ENCODE assay signal across 26 cellular contexts in the genomic region with DNA sequence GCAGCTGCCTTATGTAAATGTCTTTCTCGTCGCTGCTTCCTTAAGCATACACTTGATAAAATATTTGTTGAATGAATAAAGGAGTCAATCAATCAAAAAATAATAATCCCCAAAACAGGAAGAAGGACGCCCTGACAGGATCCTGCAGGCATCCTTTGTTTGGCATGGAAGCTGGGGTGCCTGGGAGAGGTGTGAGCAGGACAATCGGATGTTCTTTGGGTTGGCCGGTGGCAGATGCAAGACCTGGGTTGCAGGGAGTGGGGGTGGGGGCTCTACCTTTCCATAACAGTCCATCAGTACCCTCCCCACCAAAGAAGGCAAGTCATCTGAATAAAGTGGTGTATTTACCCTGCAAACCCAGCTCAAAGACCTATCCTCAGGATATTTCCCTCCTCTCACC. TPM values are rescaled to one million over a fixed set of nuclear protein-coding genes. Genes with fewer than 3 reads are reported as not detected.
DNase-seq lines count a peak whose midpoint lies in the region; ATAC-seq and TF ChIP-seq lines count a peak whose summit lies in the region.
"Had no signal": no experiment of that assay in that cellular context is flagged by ENCODE, and none has a peak within 500 bp of the region (broad histone marks: within the 10 kb centered on the region; RNA-seq: fewer than 3 reads in every experiment).

No MANE protein-coding gene starts in this region.

- no peaks in the 10 kb centered on the region for H3K9me3 ChIP-seq in IMR-90 (ENCODE audit: control insufficient read depth, insufficient read depth, low read length)
- H3K9me3 ChIP-seq in upper lobe of left lung: no peaks in the 10 kb centered on the region
- H3K9me3 ChIP-seq: colonic mucosa, ovary, testis had no signal

- H2AFZ ChIP-seq in IMR-90 (replicated peaks; ENCODE audit: low read length, poor library complexity): no peak overlapping the region

- CTCF ChIA-PET in IMR-90 (lab: Yijun Ruan, JAX): interaction anchor here (0.6 to 1.3 kb wide), 3 partner anchors 9 to 31 kb away, joined by 3 to 4 read pairs (median 3); no protein-coding TSS in a partner anchor
- CTCF ChIA-PET in activated CD8-positive, alpha-beta memory T cell treated with anti-CD3 and anti-CD28 coated beads, Interleukin-2, amount 10 ng/mL, durations not matched to agents 7 days and 5 days (lab: Charles Lee): no interaction called here

- H4K5ac ChIP-seq in IMR-90 (ENCODE audit: low read depth, low read length): peak overlapping the region; percentile 23; the same call in 1 of the 2 replicates

- no peak for TF ChIP-seq EP300 in upper lobe of left lung (IDR thresholded peaks at IDR 0.05)

- H3K4me3 ChIP-seq in IMR-90 (ENCODE audit: insufficient read depth, low read depth, low read length) (no peak overlapping the region), epithelial cell of proximal tubule (ENCODE audit: low read depth, low read length) (peak overlapping the region; percentile 96), upper lobe of left lung (no peak overlapping the region)
- H3K4me3 ChIP-seq: ovary had no signal

- POLR2A ChIA-PET in IMR-90 (lab: Charles Lee; ENCODE audit: unreplicated experiment): interaction anchor here (1.0 kb wide), 1 partner anchor 13 kb away, joined by 4 read pairs; no protein-coding TSS in a partner anchor
- POLR2A ChIA-PET in naive thymus-derived CD8-positive, alpha-beta T cell (lab: Charles Lee): no interaction called here

- TF ChIP-seq CTCF in IMR-90 (conservative IDR thresholded peaks at IDR 0.05; ENCODE audit: low read depth, low read length) (no peak), epithelial cell of proximal tubule (conservative IDR thresholded peaks at IDR 0.05; ENCODE audit: low read depth, low read length) (no peak), nephron (IDR thresholded peaks at IDR 0.05; ENCODE audit: unreplicated experiment in 3 of 3) (no peak), upper lobe of left lung (IDR thresholded peaks at IDR 0.05) (no peak)

- intact Hi-C loops in IMR-90 (cut with micrococcal nuclease): loop anchor here (1.0 to 10.0 kb wide), 4 partner anchors 34 to 139 kb away; no protein-coding TSS in a partner anchor

- no peak overlapping the region for H2BK15ac ChIP-seq in IMR-90 (ENCODE audit: low read depth, low read length)

- no peak for TF ChIP-seq RAD21 in IMR-90 (IDR thresholded peaks at IDR 0.05; ENCODE audit: low read length)

- H3K27ac ChIP-seq in IMR-90 (ENCODE audit: insufficient read depth, low read length) (peak overlapping the region; percentile 61; the same call in 1 of the 2 replicates), upper lobe of left lung (peak overlapping the region in 3 of 4 donors; percentile 5 to 87 (median 77))
- H3K27ac ChIP-seq: ovary, testis had no signal

- peaks cover 4% of the 10 kb centered on the region; the same call in 1 of the 2 replicates for H3K27me3 ChIP-seq in IMR-90 (ENCODE audit: control insufficient read depth, insufficient read depth, low read length)
- peaks cover 0 to 25% (median 11%) of the 10 kb centered on the region in 4 donors for H3K27me3 ChIP-seq in upper lobe of left lung
- H3K27me3 ChIP-seq: ovary, testis had no signal

- H4K91ac ChIP-seq in IMR-90 (ENCODE audit: insufficient read depth, low read depth, low read length): peak overlapping the region; percentile 33; the same call in 1 of the 2 replicates

- peak overlapping the region; percentile 69 for H2BK5ac ChIP-seq in IMR-90 (ENCODE audit: low read depth, low read length, poor library complexity, severe bottlenecking)

- no peak overlapping the region for H3K23ac ChIP-seq in IMR-90 (ENCODE audit: low read depth, low read length)

- H3K9me1 ChIP-seq in IMR-90 (ENCODE audit: insufficient read depth, low read length): no peaks in the 10 kb centered on the region

- in situ Hi-C loops in IMR-90 (cut with MboI; ENCODE audit: low sequenced_read_pairs): no loop called here

- H2AK5ac ChIP-seq in IMR-90 (ENCODE audit: low read depth, low read length): peak overlapping the region; percentile 27; the same call in 1 of the 2 replicates

- H3K4me1 ChIP-seq in IMR-90 (ENCODE audit: control insufficient read depth, insufficient read depth, low read length) (peaks cover 7% of the 10 kb centered on the region), upper lobe of left lung (peaks cover 14 to 43% (median 32%) of the 10 kb centered on the region in 4 donors)

- no peaks in the 10 kb centered on the region for H3K36me3 ChIP-seq in IMR-90 (ENCODE audit: control insufficient read depth, insufficient read depth, low read length)
- H3K36me3 ChIP-seq in upper lobe of left lung: no peaks in the 10 kb centered on the region
- H3K36me3 ChIP-seq: colonic mucosa, ovary had no signal

- H3K79me1 ChIP-seq in IMR-90 (ENCODE audit: low read depth in 1 of 2, low read length in 2 of 2): peaks cover 0 to 6% of the 10 kb centered on the region in 2 experiments; a peak in 1 of 4 replicates

- H3K9me3 Mint-ChIP-seq in nephron: peaks cover 5% of the 10 kb centered on the region
- peaks cover 0 to 12% (median 5%) of the 10 kb centered on the region in 9 donors for H3K9me3 Mint-ChIP-seq in naive thymus-derived CD8-positive, alpha-beta T cell
- H3K9me3 Mint-ChIP-seq in activated CD8-positive, alpha-beta memory T cell treated with anti-CD3 and anti-CD28 coated beads, Interleukin-2, amount 10 ng/mL, durations not matched to agents 7 days and 5 days (ENCODE audit: low read depth): peaks cover 3% of the 10 kb centered on the region

- H3K14ac ChIP-seq in IMR-90 (replicated peaks; ENCODE audit: low read depth, low read length): no peak overlapping the region

- H3K4ac ChIP-seq in IMR-90 (ENCODE audit: low read depth, low read length): peak overlapping the region; percentile 29

- H2BK120ac ChIP-seq in IMR-90 (ENCODE audit: low read depth, low read length): peak overlapping the region; percentile 22

- no peak overlapping the region for H3K9ac ChIP-seq in IMR-90 (ENCODE audit: low read depth, low read length)

- peak overlapping the region; percentile 14; the same call in 1 of the 2 replicates for H3K4me2 ChIP-seq in IMR-90 (ENCODE audit: low read depth, low read length)

- WGBS in IMR-90 (ENCODE audit: extremely low coverage in 2 of 2, insufficient read length in 1 of 2), 2 experiments: no CpG with 5 or more reads among the region's 5 CpGs
- WGBS in upper lobe of left lung, 2 donors: 21 to 39% methylated on average over 5 of the region's 5 CpGs

- H3K56ac ChIP-seq in IMR-90 (ENCODE audit: extremely low read depth, insufficient read depth, low read length): no peak overlapping the region

- H4K8ac ChIP-seq in IMR-90 (ENCODE audit: low read depth in 2 of 2, low read length in 2 of 2): no peak overlapping the region

- H3K27me3 Mint-ChIP-seq in nephron (ENCODE audit: low read depth): peaks cover 80% of the 10 kb centered on the region
- peaks cover 27 to 60% (median 46%) of the 10 kb centered on the region in 5 donors for H3K27me3 Mint-ChIP-seq in naive thymus-derived CD8-positive, alpha-beta T cell
- H3K27me3 Mint-ChIP-seq in activated CD8-positive, alpha-beta memory T cell treated with anti-CD3 and anti-CD28 coated beads, Interleukin-2, amount 10 ng/mL, durations not matched to agents 7 days and 5 days: peaks cover 42% of the 10 kb centered on the region

- peaks cover 17% of the 10 kb centered on the region for H3K4me1 Mint-ChIP-seq in nephron
- peaks cover 0 to 14% (median 6%) of the 10 kb centered on the region in 4 donors for H3K4me1 Mint-ChIP-seq in naive thymus-derived CD8-positive, alpha-beta T cell
- no peaks in the 10 kb centered on the region for H3K4me1 Mint-ChIP-seq in activated CD8-positive, alpha-beta memory T cell treated with anti-CD3 and anti-CD28 coated beads, Interleukin-2, amount 10 ng/mL, durations not matched to agents 7 days and 5 days
- H3K4me1 Mint-ChIP-seq: activated CD4-positive, alpha-beta T cell treated with anti-CD3 and anti-CD28 coated beads, Interleukin-2, amount 10 ng/mL, durations not matched to agents 24 days and 14 days had no signal

- dilution Hi-C loops in IMR-90 (cut with HindIII; ENCODE audit: low sequenced_read_pairs, unreplicated experiment): no loop called here

- H2AK9ac ChIP-seq in IMR-90 (replicated peaks; ENCODE audit: low read depth, low read length, poor library complexity): no peak overlapping the region

- ATAC-seq in IMR-90 (ENCODE audit: low read depth) (no peak), upper lobe of left lung (ENCODE audit: low FRiP score in 2 of 2) (no peak)
- no peak for ATAC-seq in naive thymus-derived CD8-positive, alpha-beta T cell
- no peak for ATAC-seq in activated CD8-positive, alpha-beta memory T cell treated with anti-CD3 and anti-CD28 coated beads, Interleukin-2, amount 10 ng/mL, durations not matched to agents 7 days and 5 days
- ATAC-seq: SK-N-SH treated with all-trans-retinoic acid at 6 μM for 48 hours had no signal

- H4K20me1 ChIP-seq in IMR-90 (ENCODE audit: insufficient read depth, low read length): no peaks in the 10 kb centered on the region

- H3K27ac Mint-ChIP-seq in nephron: peak overlapping the region; percentile 91 to 96 (median 96)
- H3K27ac Mint-ChIP-seq in naive thymus-derived CD8-positive, alpha-beta T cell: no peak overlapping the region
- H3K27ac Mint-ChIP-seq in activated CD8-positive, alpha-beta memory T cell treated with anti-CD3 and anti-CD28 coated beads, Interleukin-2, amount 10 ng/mL, durations not matched to agents 7 days and 5 days: no peak overlapping the region
- H3K27ac Mint-ChIP-seq: activated CD4-positive, alpha-beta T cell treated with anti-CD3 and anti-CD28 coated beads, Interleukin-2, amount 10 ng/mL, durations not matched to agents 24 days and 14 days; activated naive CD4-positive, alpha-beta T cell treated with anti-CD3 and anti-CD28 coated beads, Interleukin-2, amount 10 ng/mL, durations not matched to agents 7 days and 5 days; CD8-positive, alpha-beta memory T cell; memory B cell; stimulated activated naive B cell treated with anti-CD40 and anti-IgM and Interleukin-4, amounts not matched to agents 10 μg/mL and 1 μg/mL and 100 μg/mL, for 72 hours had no signal

- no peak for TF ChIP-seq POLR2A in IMR-90 (IDR thresholded peaks at IDR 0.05; ENCODE audit: low read depth, low read length)
- no peak for TF ChIP-seq POLR2A in upper lobe of left lung (IDR thresholded peaks at IDR 0.05)

- H2BK20ac ChIP-seq in IMR-90 (ENCODE audit: low read depth, low read length): peak overlapping the region; percentile 1; the same call in 1 of the 2 replicates

- DNase-seq in IMR-90 (no peak), epithelial cell of proximal tubule (ENCODE audit: low read depth) (no peak), upper lobe of left lung (peak in 1 of 2 donors; percentile 10), glomerular visceral epithelial cell (ENCODE audit: extremely low spot score) (no peak)
- no peak for DNase-seq in naive thymus-derived CD8-positive, alpha-beta T cell
- no peak for DNase-seq in activated CD8-positive, alpha-beta memory T cell treated with anti-CD3 and anti-CD28 coated beads, Interleukin-2, amount 10 ng/mL, durations not matched to agents 7 days and 5 days
- DNase-seq: activated CD4-positive, alpha-beta T cell treated with anti-CD3 and anti-CD28 coated beads, Interleukin-2, amount 10 ng/mL, durations not matched to agents 24 days and 14 days; activated naive CD4-positive, alpha-beta T cell treated with anti-CD3 and anti-CD28 coated beads, Interleukin-2, amount 10 ng/mL, durations not matched to agents 7 days and 5 days; AML-193; amygdala; CD8-positive, alpha-beta memory T cell; GF-D8; Karpas-422; MV-4-11; NCI-H2171 treated with DMSO at 0.1 percent for 48 hours; ovary; right cardiac atrium; stimulated activated CD4-positive, alpha-beta T cell treated with anti-CD3 and anti-CD28 coated beads, Interleukin-12 subunit alpha, Interleukin-12 subunit beta, amount 100 ng/mL, for 4 hours; stimulated activated CD4-positive, alpha-beta T cell treated with anti-CD3 and anti-CD28 coated beads, Interleukin-4, amount 100 ng/mL, for 24 hours; stimulated activated naive B cell treated with anti-CD40 and anti-IgM and Interleukin-4, amounts not matched to agents 10 μg/mL and 1 μg/mL and 100 μg/mL, for 72 hours; testis had no signal

- peaks cover under 1% of the 10 kb centered on the region for H3K36me3 Mint-ChIP-seq in nephron (ENCODE audit: low read depth)
- H3K36me3 Mint-ChIP-seq in naive thymus-derived CD8-positive, alpha-beta T cell: peaks cover 0 to 3% (median 0%) of the 10 kb centered on the region in 3 donors
- H3K36me3 Mint-ChIP-seq in activated CD8-positive, alpha-beta memory T cell treated with anti-CD3 and anti-CD28 coated beads, Interleukin-2, amount 10 ng/mL, durations not matched to agents 7 days and 5 days: no peaks in the 10 kb centered on the region
- H3K36me3 Mint-ChIP-seq: activated naive CD4-positive, alpha-beta T cell treated with anti-CD3 and anti-CD28 coated beads, Interleukin-2, amount 10 ng/mL, durations not matched to agents 7 days and 5 days; CD8-positive, alpha-beta memory T cell; memory B cell had no signal

- H3K18ac ChIP-seq in IMR-90 (ENCODE audit: low read depth, low read length): peak overlapping the region; percentile 18

- peak overlapping the region; percentile 75 to 87 (median 84) for H3K4me3 Mint-ChIP-seq in nephron
- peak overlapping the region in 1 of 10 donors; percentile 32 for H3K4me3 Mint-ChIP-seq in naive thymus-derived CD8-positive, alpha-beta T cell
- H3K4me3 Mint-ChIP-seq in activated CD8-positive, alpha-beta memory T cell treated with anti-CD3 and anti-CD28 coated beads, Interleukin-2, amount 10 ng/mL, durations not matched to agents 7 days and 5 days: no peak overlapping the region
- H3K4me3 Mint-ChIP-seq: activated CD4-positive, alpha-beta T cell treated with anti-CD3 and anti-CD28 coated beads, Interleukin-2, amount 10 ng/mL, durations not matched to agents 24 days and 14 days; activated naive CD4-positive, alpha-beta T cell treated with anti-CD3 and anti-CD28 coated beads, Interleukin-2, amount 10 ng/mL, durations not matched to agents 7 days and 5 days; CD8-positive, alpha-beta memory T cell had no signal

- BruUV-seq in IMR-90 (replicated peaks; lab: Mats Ljungman, UMichigan): no TSS peak

RNA-seq across cellular contexts. Expression of a gene that starts 1.4 kb away (rescaled TPM):
- total RNA-seq in IMR-90 (2012; rRNA removed): 0.83 and 1.6 TPM in 2 replicates
- 2.2 and 2.8 TPM in 2 replicates for polyA plus RNA-seq in IMR-90 (2012; rRNA removed)
- polyA plus RNA-seq in IMR-90 (2012; cell fraction: cytosol; rRNA removed): 0.53 and 1.1 TPM in 2 replicates
- 7.0 and 7.7 TPM in 2 replicates for polyA plus RNA-seq in IMR-90 (2012; cell fraction: nucleus; rRNA removed; ENCODE audit: low replicate concordance)
- 9.5 and 10.9 TPM in 2 replicates for total RNA-seq in epithelial cell of proximal tubule
- total RNA-seq in upper lobe of left lung: 100 to 1,000 TPM in 2 of 6 donors, 10 to 100 TPM in 4; 43.6 to 277 (median 75.5) TPM
- total RNA-seq in naive thymus-derived CD8-positive, alpha-beta T cell: not detected
- polyA plus RNA-seq in naive thymus-derived CD8-positive, alpha-beta T cell: not detected
- total RNA-seq in activated CD8-positive, alpha-beta memory T cell treated with anti-CD3 and anti-CD28 coated beads, Interleukin-2, amount 10 ng/mL, durations not matched to agents 7 days and 5 days: not detected
- total RNA-seq: activated CD4-positive, alpha-beta T cell treated with anti-CD3 and anti-CD28 coated beads, Interleukin-2, amount 10 ng/mL, durations not matched to agents 24 days and 14 days; CD8-positive, alpha-beta memory T cell; T-helper 2 cell treated with Interferon-gamma antibody and Interleukin-4, amounts not matched to agents 100 ng/mL and 5 ng/mL, for 36 hours had no signal
- polyA plus RNA-seq: CD8-positive, alpha-beta memory T cell had no signal

Comparison
In these comparisons a context has a peak if more than half of its experiments do, and no peak if none do; other contexts are left out.
1. H3K27ac Mint-ChIP-seq: peak in nephron (3 of 3); none in naive thymus-derived CD8-positive, alpha-beta T cell (0 of 10) and activated CD8-positive, alpha-beta memory T cell treated with anti-CD3 and anti-CD28 coated beads, Interleukin-2, amount 10 ng/mL, durations not matched to agents 7 days and 5 days (single experiment).